8 cellular contexts compared by ENCODE assay signal in genomic region chr3:184315506-184315867, GRCh38. TPM values are rescaled to one million over a fixed set of nuclear protein-coding genes. Genes with fewer than 3 reads are reported as not detected.
DNase-seq lines count a peak whose midpoint lies in the region; ATAC-seq and TF ChIP-seq lines count a peak whose summit lies in the region.

No MANE protein-coding gene starts in this region.

- DNase-seq in DMS 273 (lab: John Stamatoyannopoulos, UW; ENCODE audit: unreplicated experiment), result peak; percentile 67
- no peak for DNase-seq in DMS 273 treated with DMSO at 0.1 percent for 48 hours (lab: John Stamatoyannopoulos, UW)
- no peak for DNase-seq in MCF 10A (ENCODE audit: unreplicated experiment)
- no peak for DNase-seq in mucosa of descending colon
- DNase-seq in HuH-7 (ENCODE audit: low spot score), result no peak
- no peak for DNase-seq in NCI-H2196 treated with DMSO at 0.1 percent for 48 hours (lab: John Stamatoyannopoulos, UW; ENCODE audit: unreplicated experiment)
- DNase-seq in amygdala (lab: John Stamatoyannopoulos, UW), result no peak

- POLR2A ChIA-PET in MCF 10A (lab: Yijun Ruan, JAX), result interaction anchor here (0.8 to 2.7 kb wide), 8 partner anchors 12 to 427 kb away, joined by 3 to 12 read pairs (median 4); partner anchors contain the start of genes CLCN2, EIF2B5, POLR2H and PSMD2

- peaks cover 4% of the 10 kb centered on the region for H3K36me3 ChIP-seq in mucosa of descending colon (ENCODE audit: low read depth)

- peak overlapping the region; percentile 68 to 93 (median 86) for H3K4me3 Mint-ChIP-seq in IgD-negative memory B cell
- peak overlapping the region; percentile 87 for H3K4me3 Mint-ChIP-seq in MCF 10A (ENCODE audit: unreplicated experiment)

- H3K4me1 Mint-ChIP-seq in IgD-negative memory B cell (peaks cover 19 to 23% (median 21%) of the 10 kb centered on the region in 3 donors), MCF 10A (ENCODE audit: insufficient read depth, unreplicated experiment) (peaks cover 34% of the 10 kb centered on the region)

- CTCF ChIA-PET in MCF 10A (lab: Yijun Ruan, JAX), result interaction anchor here (1.7 kb wide), 1 partner anchor 10 kb away, joined by 7 read pairs; no protein-coding TSS in a partner anchor

- H3K27ac Mint-ChIP-seq in IgD-negative memory B cell (peak overlapping the region; percentile 72 to 93 (median 74)), MCF 10A (ENCODE audit: low read depth, unreplicated experiment) (peak overlapping the region; percentile 88)

- H3K9me3 Mint-ChIP-seq in IgD-negative memory B cell, result no peaks in the 10 kb centered on the region
- H3K9me3 Mint-ChIP-seq in MCF 10A (ENCODE audit: unreplicated experiment), result no peaks in the 10 kb centered on the region

- H3K4me3 ChIP-seq in mucosa of descending colon, result peak overlapping the region; percentile 84

- TSS peak; percentile 28 for BruUV-seq in MCF 10A (replicated peaks; lab: Mats Ljungman, UMichigan)

- TF ChIP-seq CTCF in MCF 10A (IDR thresholded peaks at IDR 0.05; ENCODE audit: unreplicated experiment), result no peak
- no peak for TF ChIP-seq CTCF in mucosa of descending colon (IDR thresholded peaks at IDR 0.05)

- peak; percentile 5 for ATAC-seq in mucosa of descending colon

- H3K27me3 Mint-ChIP-seq in IgD-negative memory B cell (no peaks in the 10 kb centered on the region), MCF 10A (ENCODE audit: insufficient read depth, unreplicated experiment) (no peaks in the 10 kb centered on the region)

- H3K36me3 Mint-ChIP-seq in IgD-negative memory B cell (no peaks in the 10 kb centered on the region), MCF 10A (ENCODE audit: insufficient read depth, unreplicated experiment) (peaks cover 44% of the 10 kb centered on the region)

- intact Hi-C loops in MCF 10A (cut with micrococcal nuclease), result loop anchor here (2.0 kb wide), 1 partner anchor 47 kb away; no protein-coding TSS in a partner anchor
- intact Hi-C loops in mucosa of descending colon (cut with DNase I, micrococcal nuclease), result no loop called here

- H3K9me3 ChIP-seq in mucosa of descending colon, result no peaks in the 10 kb centered on the region

- peaks cover 46% of the 10 kb centered on the region for H3K4me1 ChIP-seq in mucosa of descending colon (ENCODE audit: low read depth)

RNA-seq across cellular contexts. Expression of gene EIF4G1, which starts 1.1 kb away (rescaled TPM):
- polyA plus RNA-seq in IgD-negative memory B cell, result 28.0 TPM
- total RNA-seq in MCF 10A (2022) (522 and 536 TPM in 2 replicates), mucosa of descending colon (100 to 1,000 TPM; 256 to 305 (median 267) TPM)

RNA-seq across cellular contexts. Expression of gene PSMD2, which starts 16.4 kb away (rescaled TPM):
- 143 TPM for polyA plus RNA-seq in IgD-negative memory B cell
- 275 and 284 TPM in 2 replicates for total RNA-seq in MCF 10A (2022)
- total RNA-seq in mucosa of descending colon, result 100 to 1,000 TPM; 160 to 223 (median 176) TPM

RNA-seq across cellular contexts. Expression of gene FAM131A, which starts 21.9 kb away (rescaled TPM):
- 2.6 TPM for polyA plus RNA-seq in IgD-negative memory B cell
- total RNA-seq in MCF 10A (2022), result 11.1 and 12.9 TPM in 2 replicates
- 10 to 100 TPM; 14.1 to 29.8 (median 16.4) TPM for total RNA-seq in mucosa of descending colon

RNA-seq across cellular contexts. Expression of gene ECE2, which starts 39.7 kb away (rescaled TPM):
- polyA plus RNA-seq in IgD-negative memory B cell, result not detected
- total RNA-seq in MCF 10A (2022), result not detected in 2 replicates
- 1 to 10 TPM in 1 of 3 donors, under 1 TPM in 1, not detected in 1; 0.19 to 2.2 TPM for total RNA-seq in mucosa of descending colon

RNA-seq across cellular contexts. Expression of gene CLCN2, which starts 45.9 kb away (rescaled TPM):
- 0.53 TPM for polyA plus RNA-seq in IgD-negative memory B cell
- 4.5 and 5.5 TPM in 2 replicates for total RNA-seq in MCF 10A (2022)
- total RNA-seq in mucosa of descending colon, result 100 to 1,000 TPM in 1 of 3 donors, 10 to 100 TPM in 2; 31.1 to 105 (median 72.0) TPM
